18 cellular contexts compared by ENCODE assay signal in genomic region chr12:18074001-18074400, GRCh38. TPM values are rescaled to one million over a fixed set of nuclear protein-coding genes. Genes with fewer than 3 reads are reported as not detected.
"Had no signal": no experiment of that assay in that cellular context is flagged by ENCODE, and none has a peak within 500 bp of the region (broad histone marks: within the 10 kb centered on the region; RNA-seq: fewer than 3 reads in every experiment).

No MANE protein-coding gene starts in this region.

- H3K9me3 ChIP-seq: body of pancreas, neutrophil, thyroid gland, vagina had no signal

- H3K4me1 ChIP-seq: body of pancreas, thyroid gland, vagina had no signal

- DNase-seq: activated CD4-positive, alpha-beta T cell treated with anti-CD3 and anti-CD28 coated beads, Interleukin-2, amount 50 U/mL, for 48 hours; activated CD4-positive, CD25-positive, alpha-beta regulatory T cell treated with anti-CD3 and anti-CD28 coated beads, Interleukin-2, amount 50 U/mL, for 72 hours; activated CD8-positive, alpha-beta memory T cell treated with anti-CD3 and anti-CD28 coated beads, Interleukin-2, amount 10 ng/mL, durations not matched to agents 7 days and 5 days; activated effector memory CD4-positive, alpha-beta T cell treated with anti-CD3 and anti-CD28 coated beads, Interleukin-2, amount 50 U/mL, for 16 hours; activated T-cell treated with anti-CD3 and anti-CD28 coated beads, Interleukin-2, amount 50 U/mL, for 24 hours; amniotic stem cell; body of pancreas; effector memory CD8-positive, alpha-beta T cell; hypothalamus; naive B cell; stimulated activated CD4-positive, alpha-beta T cell treated with anti-CD3 and anti-CD28 coated beads, Interleukin-15, amount 100 ng/mL, for 24 hours; stimulated activated CD4-positive, alpha-beta T cell treated with anti-CD3 and anti-CD28 coated beads, Interleukin-4, amount 100 ng/mL, for 24 hours; thyroid gland had no signal

- H3K27ac ChIP-seq: body of pancreas, neutrophil, thyroid gland, vagina had no signal

- H3K36me3 ChIP-seq: neutrophil, thyroid gland, vagina had no signal

- ATAC-seq: activated CD8-positive, alpha-beta memory T cell treated with anti-CD3 and anti-CD28 coated beads, Interleukin-2, amount 10 ng/mL, durations not matched to agents 7 days and 5 days; activated naive CD4-positive, alpha-beta T cell treated with anti-CD3 and anti-CD28 coated beads, Interleukin-2, amount 50 U/mL, for 72 hours; body of pancreas; effector memory CD8-positive, alpha-beta T cell had no signal

- H3K4me3 ChIP-seq: body of pancreas, lung, thyroid gland, vagina had no signal

- H3K27me3 ChIP-seq: body of pancreas, neutrophil, thyroid gland, vagina had no signal

RNA-seq across cellular contexts. Expression of gene RERGL, which starts 16.0 kb away (rescaled TPM):
- total RNA-seq: activated CD8-positive, alpha-beta memory T cell treated with anti-CD3 and anti-CD28 coated beads, Interleukin-2, amount 10 ng/mL, durations not matched to agents 7 days and 5 days; activated naive CD4-positive, alpha-beta T cell treated with anti-CD3 and anti-CD28 coated beads, Interleukin-2, amount 50 U/mL, for 72 hours; glomerular endothelial cell had no signal
